In the genomic region with DNA sequence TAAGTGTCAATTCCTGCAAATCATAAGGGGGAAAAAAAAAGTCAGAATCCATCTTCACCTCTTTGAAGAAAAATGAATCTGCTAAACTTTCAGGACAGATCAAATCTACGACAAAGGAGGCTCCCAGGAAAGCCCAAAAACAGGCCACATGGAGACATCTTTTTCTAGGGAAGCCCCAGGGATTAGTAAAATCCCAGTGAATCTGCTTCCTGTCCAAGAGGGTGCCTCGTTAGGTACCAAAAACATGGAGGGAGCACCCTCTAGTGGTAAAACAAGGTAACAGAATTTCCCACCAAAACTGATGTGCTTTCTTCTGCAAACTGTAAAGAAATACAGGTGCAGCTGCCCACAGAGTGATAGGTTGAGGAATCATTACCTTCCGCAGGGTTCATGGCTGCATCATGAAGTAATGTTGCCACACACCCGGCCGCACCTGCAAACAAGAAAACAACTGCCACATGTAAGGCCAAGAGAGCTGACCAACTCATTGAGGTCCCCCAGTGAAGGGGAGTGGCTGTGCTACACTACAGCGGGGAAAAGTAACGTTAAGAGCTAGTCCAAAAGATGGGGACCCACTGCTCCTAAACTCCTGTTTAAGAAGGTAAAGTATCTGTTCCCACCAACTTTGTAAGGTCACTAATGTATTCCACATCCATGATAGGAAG, we compare ENCODE assay signal across 8 cellular contexts. TPM values are rescaled to one million over a fixed set of nuclear protein-coding genes. Genes with fewer than 3 reads are reported as not detected.
DNase-seq lines count a peak whose midpoint lies in the region; ATAC-seq, FAIRE-seq and TF ChIP-seq lines count a peak whose summit lies in the region.

No MANE protein-coding gene starts in this region.

- H4K20me1 ChIP-seq in H1 (replicated peaks in 1 of 2; ENCODE audit: control insufficient read depth in 1 of 2, insufficient read depth in 2 of 2, low read length in 2 of 2) = peaks cover 0 to 3% of the 10 kb centered on the region in 2 experiments

- H3K4me3 ChIP-seq in H1 (ENCODE audit: extremely low read depth in 1 of 4, insufficient read depth in 2 of 4, low read depth in 3 of 4, low read length in 4 of 4) = no peak overlapping the region
- no peak overlapping the region for H3K4me3 ChIP-seq in mesendoderm (ENCODE audit: low read length)

- TF ChIP-seq POLR2A in H1 (IDR thresholded peaks at IDR 0.05; ENCODE audit: control extremely low read depth in 1 of 2, low read depth in 2 of 2, low read length in 2 of 2) = no peak

- no peak overlapping the region for H3K56ac ChIP-seq in H1 (replicated peaks; ENCODE audit: insufficient read length, low read depth, low read length)
- no peak overlapping the region for H3K56ac ChIP-seq in mesendoderm (ENCODE audit: low read length)

- no peak overlapping the region for H4K8ac ChIP-seq in H1 (ENCODE audit: extremely low read depth, insufficient read depth, low read length)
- no peak overlapping the region for H4K8ac ChIP-seq in mesendoderm (ENCODE audit: low read depth, low read length)

- H3K23ac ChIP-seq in H1 (ENCODE audit: insufficient read length) (no peak overlapping the region), mesendoderm (ENCODE audit: low read length) (no peak overlapping the region)

- peak; percentile 51 for TF ChIP-seq CTCF in LNCAP (IDR thresholded peaks at IDR 0.05)
- peak in 2 of 3 experiments; percentile 83 to 89; a peak in 3 of 4 replicates for TF ChIP-seq CTCF in H1 (IDR thresholded peaks at IDR 0.05; ENCODE audit: control extremely low read depth in 1 of 3, insufficient read depth in 1 of 3, low read depth in 1 of 3, low read length in 3 of 3)

- H3K4me2 ChIP-seq in H1 (ENCODE audit: insufficient read depth in 1 of 2, low read depth in 2 of 2, low read length in 2 of 2) (no peak overlapping the region), mesendoderm (ENCODE audit: low read length) (no peak overlapping the region)

- H3K79me1 ChIP-seq in H1 (ENCODE audit: low read depth, low read length) = 0 out of 2 replicates have a peak, but pooled peaks cover 2% of the 10 kb centered on the region
- peaks cover 3% of the 10 kb centered on the region for H3K79me1 ChIP-seq in mesendoderm (ENCODE audit: low read length)

- H3K27me3 ChIP-seq in H1 (replicated peaks in 1 of 4; ENCODE audit: control insufficient read depth in 3 of 4, extremely low read depth in 1 of 4, insufficient read depth in 3 of 4, low read length in 3 of 4) (no peaks in the 10 kb centered on the region), mesendoderm (ENCODE audit: insufficient read depth, low read length, poor library complexity) (no peaks in the 10 kb centered on the region)

- no peak overlapping the region for H2BK5ac ChIP-seq in H1 (ENCODE audit: low read depth, low read length)
- H2BK5ac ChIP-seq in mesendoderm (ENCODE audit: low read length) = no peak overlapping the region

- H3K18ac ChIP-seq in H1 (ENCODE audit: extremely low read depth, low read length) (no peak overlapping the region), mesendoderm (ENCODE audit: low read length) (no peak overlapping the region)

- TF ChIP-seq EP300 in H1 (IDR thresholded peaks at IDR 0.05; ENCODE audit: borderline replicate concordance in 1 of 2, low read depth in 2 of 2, low read length in 2 of 2) = no peak

- POLR2A ChIA-PET in H1 (lab: Charles Lee; ENCODE audit: partially characterized antibody) = interaction anchor here (1.3 to 2.4 kb wide), 3 partner anchors 9 to 182 kb away, joined by 4 to 15 read pairs (median 6); partner anchors contain the start of genes GOT1 and SLC25A28

- no peak overlapping the region for H3K14ac ChIP-seq in H1 (ENCODE audit: insufficient read length)

- H2BK12ac ChIP-seq in H1 (ENCODE audit: low read depth, low read length) = no peak overlapping the region

- ATAC-seq in GM21423 (IDR thresholded peaks at IDR 0.05; ENCODE audit: unreplicated experiment) (no peak), HG02588 (IDR thresholded peaks at IDR 0.05; ENCODE audit: unreplicated experiment) (no peak)

- H2AFZ ChIP-seq in H1 (ENCODE audit: low read length) = no peak overlapping the region

- peak; percentile 95 to 96 for TF ChIP-seq RAD21 in H1 (IDR thresholded peaks at IDR 0.05 in 1 of 2, conservative IDR thresholded peaks at IDR 0.05 in 1 of 2; ENCODE audit: low read depth in 2 of 2, low read length in 2 of 2)

- H2BK20ac ChIP-seq in H1 (ENCODE audit: low read length) = no peak overlapping the region

- H3K36me3 ChIP-seq in H1 (ENCODE audit: control insufficient read depth in 2 of 4, insufficient read depth in 4 of 4, low read length in 3 of 4) (peaks cover 0 to 3% (median under 1%) of the 10 kb centered on the region in 4 experiments; a peak in 1 of 8 replicates), mesendoderm (ENCODE audit: control insufficient read depth, insufficient read depth, low read length) (peaks cover 3% of the 10 kb centered on the region)

- H4K5ac ChIP-seq in H1 (ENCODE audit: insufficient read length, low read depth, low read length) (no peak overlapping the region), mesendoderm (ENCODE audit: low read length) (no peak overlapping the region)

- no peaks in the 10 kb centered on the region for H3K9me3 ChIP-seq in H1 (ENCODE audit: insufficient read depth in 2 of 2, low read depth in 1 of 2, low read length in 1 of 2)

- H4K91ac ChIP-seq in H1 (replicated peaks; ENCODE audit: insufficient read length, low read length) = no peak overlapping the region

- H2BK120ac ChIP-seq in H1 (replicated peaks; ENCODE audit: low read depth, low read length) (no peak overlapping the region), mesendoderm (ENCODE audit: low read depth, low read length) (no peak overlapping the region)

- WGBS in H1 (ENCODE audit: extremely low coverage in 1 of 2, insufficient coverage in 1 of 2, insufficient read length in 1 of 2, insufficient replicate concordance in 2 of 2, low coverage in 1 of 2, low lambda C conversion rate in 2 of 2, missing lambda C conversion rate in 1 of 2), 2 experiments = 46% methylated on average over 7 of the region's 7 CpGs; no CpG with 5 or more reads in 1 of the 2 experiments
- no CpG with 5 or more reads among the region's 7 CpGs for WGBS in mesendoderm (ENCODE audit: extremely low coverage, insufficient coverage, low lambda C conversion rate)

- no peak overlapping the region; the same call in 1 of the 2 replicates for H3K27ac ChIP-seq in H1 (ENCODE audit: low read depth, low read length)
- no peak overlapping the region for H3K27ac ChIP-seq in mesendoderm (ENCODE audit: low read depth, low read length)

- no peak overlapping the region for H3K9ac ChIP-seq in H1 (replicated peaks in 1 of 4; ENCODE audit: extremely low read depth in 1 of 4, low read depth in 3 of 4, low read length in 3 of 4)
- no peak overlapping the region for H3K9ac ChIP-seq in mesendoderm (ENCODE audit: low read length)

- CTCF ChIA-PET in H1 (lab: Charles Lee; ENCODE audit: partially characterized antibody) = interaction anchor here (0.6 to 17.7 kb wide), 34 partner anchors 9 to 319 kb away, joined by 3 to 323 read pairs (median 5); partner anchors contain the start of genes GOT1 and NKX2-3

- no peaks in the 10 kb centered on the region for H3K23me2 ChIP-seq in H1 (ENCODE audit: low read depth, low read length)

- H3K79me2 ChIP-seq in H1 (ENCODE audit: control insufficient read depth in 1 of 2, insufficient read depth in 2 of 2, low read length in 2 of 2) = no peaks in the 10 kb centered on the region
- H3K79me2 ChIP-seq in mesendoderm (ENCODE audit: control insufficient read depth, insufficient read depth, low read length) = no peaks in the 10 kb centered on the region

- H2AK5ac ChIP-seq in H1 (ENCODE audit: low read depth, low read length) (no peak overlapping the region), mesendoderm (ENCODE audit: low read length) (no peak overlapping the region)

- DNase-seq in AG08395 (ENCODE audit: low spot score) = peak; percentile 82
- peak; percentile 55 for DNase-seq in SKM-1 (lab: John Stamatoyannopoulos, UW; ENCODE audit: unreplicated experiment)
- no peak for DNase-seq in H1 (ENCODE audit: low read depth in 1 of 2, low spot score in 2 of 2)
- peak; percentile 82 for DNase-seq in mesendoderm

- no peak overlapping the region for H2BK15ac ChIP-seq in H1 (ENCODE audit: low read length)
- no peak overlapping the region for H2BK15ac ChIP-seq in mesendoderm (replicated peaks; ENCODE audit: low read depth)

- H3K4me1 ChIP-seq in H1 (replicated peaks in 1 of 4; ENCODE audit: control insufficient read depth in 3 of 4, insufficient read depth in 4 of 4, low read length in 3 of 4) = no peaks in the 10 kb centered on the region
- H3K4me1 ChIP-seq in mesendoderm (ENCODE audit: control insufficient read depth, low read depth, low read length) = no peaks in the 10 kb centered on the region

- H3K4ac ChIP-seq in H1 (replicated peaks; ENCODE audit: insufficient read length, low read depth, low read length) = no peak overlapping the region
- H3K4ac ChIP-seq in mesendoderm (ENCODE audit: low read depth, low read length) = no peak overlapping the region

- FAIRE-seq in G401.6 (lab: Jason Lieb, UNC) (peak; percentile 81), H1 (lab: Jason Lieb, UNC) (peak; percentile 88)

TF ChIP-seq in H1, 55 proteins besides CTCF, POLR2A, EP300 and RAD21 (continues in another document):
- TF ChIP-seq, protein P1, sequence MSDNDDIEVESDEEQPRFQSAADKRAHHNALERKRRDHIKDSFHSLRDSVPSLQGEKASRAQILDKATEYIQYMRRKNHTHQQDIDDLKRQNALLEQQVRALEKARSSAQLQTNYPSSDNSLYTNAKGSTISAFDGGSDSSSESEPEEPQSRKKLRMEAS (IDR thresholded peaks at IDR 0.05) = no peak

RNA-seq across cellular contexts. Expression of gene SLC25A28, which starts 7.9 kb away (rescaled TPM):
- 17.2 and 20.6 TPM in 2 replicates for total RNA-seq in H1 (2021; fragmentation: NEBNext Ultra II Directional; extraction: Animal tissue kit (Norgen Biotek cat#: 25700))
- 16.3 and 18.5 TPM in 2 replicates for polyA plus RNA-seq in H1 (2011; rRNA removed)
- polyA plus RNA-seq in H1 (2011; cell fraction: cytosol; rRNA removed) = 23.0 TPM
- polyA plus RNA-seq in H1 (2011; cell fraction: nucleus; rRNA removed) = 58.1 TPM
- polyA plus RNA-seq in H1 (2012, experiment 1 of 2) = 16.1 to 20.2 TPM (median 19.5 TPM) in 4 replicates
- 14.8 TPM for polyA plus RNA-seq in H1 (2012, experiment 2 of 2)
- polyA plus RNA-seq in H1 (2013, experiment 1 of 2) = 24.6 TPM
- 20.8 TPM for polyA plus RNA-seq in H1 (2013, experiment 2 of 2)
- 18.4 and 19.7 TPM in 2 replicates for polyA minus RNA-seq in H1 (2011; rRNA and poly(A)+ RNA removed)
- 13.3 TPM for polyA minus RNA-seq in H1 (2011; cell fraction: cytosol; rRNA and poly(A)+ RNA removed)
- 17.9 TPM for polyA minus RNA-seq in H1 (2011; cell fraction: nucleus; rRNA and poly(A)+ RNA removed)
- 21.9 TPM for polyA plus RNA-seq in mesendoderm (2013, experiment 1 of 2)
- 21.2 TPM for polyA plus RNA-seq in mesendoderm (2013, experiment 2 of 2)

RNA-seq across cellular contexts. Expression of gene ENTPD7, which starts 47.0 kb away (rescaled TPM):
- total RNA-seq in H1 (2021; fragmentation: NEBNext Ultra II Directional; extraction: Animal tissue kit (Norgen Biotek cat#: 25700)) = 14.3 and 15.6 TPM in 2 replicates
- 3.9 and 5.0 TPM in 2 replicates for polyA plus RNA-seq in H1 (2011; rRNA removed)
- polyA plus RNA-seq in H1 (2011; cell fraction: cytosol; rRNA removed) = 3.8 TPM
- polyA plus RNA-seq in H1 (2011; cell fraction: nucleus; rRNA removed) = 4.9 TPM
- polyA plus RNA-seq in H1 (2012, experiment 1 of 2) = 4.3 to 6.0 TPM (median 5.4 TPM) in 4 replicates
- 1.4 TPM for polyA plus RNA-seq in H1 (2012, experiment 2 of 2)
- polyA plus RNA-seq in H1 (2013, experiment 1 of 2) = 8.6 TPM
- 10.5 TPM for polyA plus RNA-seq in H1 (2013, experiment 2 of 2)
- 21.0 and 26.2 TPM in 2 replicates for polyA minus RNA-seq in H1 (2011; rRNA and poly(A)+ RNA removed)
- 8.7 TPM for polyA minus RNA-seq in H1 (2011; cell fraction: cytosol; rRNA and poly(A)+ RNA removed)
- 17.0 TPM for polyA minus RNA-seq in H1 (2011; cell fraction: nucleus; rRNA and poly(A)+ RNA removed)
- 9.0 TPM for polyA plus RNA-seq in mesendoderm (2013, experiment 1 of 2)
- 8.5 TPM for polyA plus RNA-seq in mesendoderm (2013, experiment 2 of 2)

Comparison
In these comparisons a context has a peak if more than half of its experiments do, and no peak if none do; other contexts are left out.
1. DNase-seq: peak in AG08395 (single experiment), SKM-1 (single experiment) and mesendoderm (single experiment); none in H1 (0 of 2).